8 cellular contexts compared by ENCODE assay signal in the genomic region with DNA sequence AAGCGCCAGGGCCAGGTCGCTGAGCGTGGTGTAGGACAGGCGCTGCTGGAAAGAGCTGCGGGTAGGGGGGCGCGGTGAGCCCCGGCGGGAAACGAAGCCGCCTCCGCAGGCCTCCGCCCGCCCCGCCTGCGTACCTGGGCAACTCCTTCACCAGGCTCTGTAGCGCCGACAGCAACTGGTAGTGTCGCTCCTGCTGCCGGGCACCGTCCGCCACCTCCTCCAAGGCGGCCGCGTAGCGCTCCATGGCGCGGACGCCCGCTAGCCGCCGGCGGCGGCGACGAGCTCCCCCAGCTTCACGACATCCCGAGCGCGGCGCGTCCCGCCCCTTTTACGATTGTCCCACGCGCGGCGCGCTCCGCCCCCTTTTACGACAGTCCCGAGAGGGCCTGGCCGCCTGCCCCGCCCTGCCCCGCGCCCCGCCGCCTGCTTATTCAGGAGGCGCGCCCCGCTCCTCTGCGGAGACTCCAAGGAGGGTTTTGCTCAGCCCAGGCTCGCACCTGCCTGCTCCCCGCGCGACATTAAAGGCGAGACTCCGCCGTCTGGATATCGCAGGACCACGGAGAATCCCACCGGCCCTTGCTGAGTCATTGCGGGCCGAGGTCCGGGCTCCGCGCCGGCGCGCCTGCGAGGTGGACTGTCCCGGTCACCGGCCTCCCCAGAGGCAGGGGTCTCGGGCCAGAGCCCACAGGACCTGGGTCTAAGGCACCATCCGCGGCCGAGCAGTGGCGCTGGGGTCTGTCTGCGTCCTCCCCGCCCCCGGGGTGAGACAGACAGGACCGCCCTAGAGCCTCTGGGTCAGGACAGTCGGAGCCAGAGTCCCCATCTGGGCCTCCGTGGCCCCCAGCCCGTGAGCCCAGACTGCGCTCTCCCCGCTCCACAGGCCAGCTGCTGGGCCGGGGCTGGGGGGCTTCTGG. TPM values are rescaled to one million over a fixed set of nuclear protein-coding genes. Genes with fewer than 3 reads are reported as not detected.
A peak's percentile ranks its signal among the peaks of the same experiment; 100 is the strongest.
DNase-seq lines count a peak whose midpoint lies in the region; ATAC-seq and TF ChIP-seq lines count a peak whose summit lies in the region.

A gene (minus strand): TSS at position 316 of the 914 bp plus-strand sequence. CDS start 72 bp downstream, at position 244.

- no peaks in the 10 kb centered on the region for H3K9me3 Mint-ChIP-seq in activated CD4-positive, alpha-beta T cell treated with anti-CD3 and anti-CD28 coated beads for 36 hours (ENCODE audit: low read depth)
- H3K9me3 Mint-ChIP-seq in chondrocyte (ENCODE audit: low read depth) = no peaks in the 10 kb centered on the region

- no peaks in the 10 kb centered on the region for H3K36me3 Mint-ChIP-seq in activated CD4-positive, alpha-beta T cell treated with anti-CD3 and anti-CD28 coated beads for 36 hours (ENCODE audit: low read depth)
- no peaks in the 10 kb centered on the region for H3K36me3 Mint-ChIP-seq in chondrocyte (ENCODE audit: low read depth)

- ATAC-seq in GM18867 (IDR thresholded peaks at IDR 0.05; ENCODE audit: unreplicated experiment) (peak; percentile 76), HG03108 (IDR thresholded peaks at IDR 0.05; ENCODE audit: unreplicated experiment) (peak; percentile 74)
- peak; percentile 53 for ATAC-seq in activated CD4-positive, alpha-beta T cell treated with anti-CD3 and anti-CD28 coated beads for 36 hours

- H3K4me3 ChIP-seq in AG04449 (ENCODE audit: low read depth, low read length) (peak within 1 kb of the TSS; percentile 89), kidney epithelial cell (ENCODE audit: low read depth, low read length) (peak within 1 kb of the TSS; percentile 63)

- peaks cover 55% of the 10 kb centered on the region for H3K4me1 Mint-ChIP-seq in activated CD4-positive, alpha-beta T cell treated with anti-CD3 and anti-CD28 coated beads for 36 hours
- H3K4me1 Mint-ChIP-seq in chondrocyte (ENCODE audit: low read depth) = peaks cover 38% of the 10 kb centered on the region

- no peak for TF ChIP-seq CTCF in AG04449 (IDR thresholded peaks at IDR 0.05; ENCODE audit: insufficient read depth, low read length, missing control alignments)
- peak; percentile 16 for TF ChIP-seq CTCF in chondrocyte (IDR thresholded peaks at IDR 0.05)
- no peak for TF ChIP-seq CTCF in kidney epithelial cell (IDR thresholded peaks at IDR 0.05; ENCODE audit: insufficient read depth, low read length, poor library complexity, severe bottlenecking)

- DNase-seq in AG04449 (ENCODE audit: low read depth, low spot score) = peak; percentile 50
- peak; percentile 47 for DNase-seq in NCI-H345 treated with DMSO at 0.1 percent for 48 hours (lab: John Stamatoyannopoulos, UW; ENCODE audit: unreplicated experiment)
- DNase-seq in activated CD4-positive, alpha-beta T cell treated with anti-CD3 and anti-CD28 coated beads for 36 hours = peak; percentile 99
- peak; percentile 98 for DNase-seq in chondrocyte (ENCODE audit: low spot score)
- peak; percentile 56 for DNase-seq in kidney epithelial cell (ENCODE audit: low read depth)
- DNase-seq in stimulated activated CD4-positive, alpha-beta T cell treated with anti-CD3 and anti-CD28 coated beads, Interleukin-15, amount 100 ng/mL, for 24 hours = peak; percentile 99

- H3K36me3 ChIP-seq in kidney epithelial cell (ENCODE audit: control insufficient read depth, insufficient read depth, low read length) = no peaks in the 10 kb centered on the region

- H3K4me3 Mint-ChIP-seq in activated CD4-positive, alpha-beta T cell treated with anti-CD3 and anti-CD28 coated beads for 36 hours = peak within 1 kb of the TSS; percentile 85
- peak within 1 kb of the TSS; percentile 88 for H3K4me3 Mint-ChIP-seq in chondrocyte (ENCODE audit: unreplicated experiment)

- H3K27me3 ChIP-seq in kidney epithelial cell (ENCODE audit: control insufficient read depth, insufficient read depth, low read length) = no peaks in the 10 kb centered on the region

- no peaks in the 10 kb centered on the region for H3K27me3 Mint-ChIP-seq in activated CD4-positive, alpha-beta T cell treated with anti-CD3 and anti-CD28 coated beads for 36 hours
- H3K27me3 Mint-ChIP-seq in chondrocyte (ENCODE audit: low read depth) = no peaks in the 10 kb centered on the region

- H3K27ac Mint-ChIP-seq in activated CD4-positive, alpha-beta T cell treated with anti-CD3 and anti-CD28 coated beads for 36 hours = peak within 1 kb of the TSS; percentile 79
- peak within 1 kb of the TSS; percentile 92 for H3K27ac Mint-ChIP-seq in chondrocyte (ENCODE audit: unreplicated experiment)

- CTCF ChIA-PET in AG04449 (lab: Yijun Ruan, JAX) = interaction anchor here (1.4 kb wide), 2 partner anchors 27 to 163 kb away, joined by 3 to 4 read pairs; no protein-coding TSS in a partner anchor
- CTCF ChIA-PET in activated CD4-positive, alpha-beta T cell treated with anti-CD3 and anti-CD28 coated beads for 36 hours (lab: Charles Lee) = interaction anchor here (0.6 to 1.6 kb wide), 6 partner anchors 26 to 231 kb away, joined by 3 to 6 read pairs (median 3); no protein-coding TSS in a partner anchor

- POLR2A ChIA-PET in AG04449 (lab: Yijun Ruan, JAX) = interaction anchor here (1.0 to 1.1 kb wide), 2 partner anchors 20 to 74 kb away, joined by 3 read pairs; a partner anchor contains a TSS
- POLR2A ChIA-PET in activated CD4-positive, alpha-beta T cell treated with anti-CD3 and anti-CD28 coated beads for 36 hours (lab: Charles Lee) = interaction anchor here (0.5 to 1.0 kb wide), 3 partner anchors 188 to 271 kb away, joined by 4 to 5 read pairs (median 4); a partner anchor contains a TSS

- intact Hi-C loops in activated CD4-positive, alpha-beta T cell treated with anti-CD3 and anti-CD28 coated beads for 36 hours (cut with DNase I, micrococcal nuclease) = loop anchor here (1.0 to 10.0 kb wide), 6 partner anchors 21 to 465 kb away; a partner anchor contains a TSS

RNA-seq across cellular contexts. Expression of the gene that starts here (rescaled TPM):
- 10 to 100 TPM; 22.4 to 24.8 TPM for total RNA-seq in activated CD4-positive, alpha-beta T cell treated with anti-CD3 and anti-CD28 coated beads for 36 hours
- total RNA-seq in chondrocyte (45.7 to 52.6 TPM (median 47.2 TPM) in 3 replicates), kidney epithelial cell (83.5 and 100 TPM in 2 replicates)

Comparison
In these comparisons a context has a peak if more than half of its experiments do, and no peak if none do; other contexts are left out.
1. Peak in every context shown above with its lines: DNase-seq, ATAC-seq and H3K4me3 ChIP-seq.
2. DNase-seq: peak in every context shown above with its lines; median percentile 99 in activated CD4-positive, alpha-beta T cell treated with anti-CD3 and anti-CD28 coated beads for 36 hours; 99 in stimulated activated CD4-positive, alpha-beta T cell treated with anti-CD3 and anti-CD28 coated beads, Interleukin-15, amount 100 ng/mL, for 24 hours; 98 in chondrocyte; 56 in kidney epithelial cell; 50 in AG04449; 47 in NCI-H345 treated with DMSO at 0.1 percent for 48 hours.